Comparison of ENCODE assay signal across 2 cellular contexts in genomic region chr10:35037104-35037503, GRCh38.
TF ChIP-seq lines count a peak whose summit lies in the region.

No MANE protein-coding gene starts in this region.

TF ChIP-seq in H1, 55 proteins besides CTCF, POLR2A, EP300 and RAD21:
- TF ChIP-seq SAP30 (IDR thresholded peaks at IDR 0.05; ENCODE audit: insufficient read depth, insufficient replicate concordance, low read length): no peak
- TF ChIP-seq HDAC6 (IDR thresholded peaks at IDR 0.05; ENCODE audit: low read depth, low read length): no peak
- TF ChIP-seq KDM1A (IDR thresholded peaks at IDR 0.05; ENCODE audit: borderline replicate concordance, low read length): no peak

TF ChIP-seq in SK-N-SH, 30 proteins besides CTCF, POLR2A, EP300 and RAD21:
- no peak for TF ChIP-seq YY1 (IDR thresholded peaks at IDR 0.05; ENCODE audit: low read depth)
- TF ChIP-seq FOXM1 (IDR thresholded peaks at IDR 0.05; ENCODE audit: low read depth): no peak
- TF ChIP-seq RCOR1 (IDR thresholded peaks at IDR 0.05; ENCODE audit: low read length): no peak
- TF ChIP-seq CHD2 (IDR thresholded peaks at IDR 0.05; ENCODE audit: low read length, partially characterized antibody): no peak
- TF ChIP-seq ELF1 (IDR thresholded peaks at IDR 0.05): no peak
- TF ChIP-seq RXRA (IDR thresholded peaks at IDR 0.05; ENCODE audit: borderline replicate concordance, low read depth): no peak
- no peak for TF ChIP-seq FOSL2 (IDR thresholded peaks at IDR 0.05; ENCODE audit: borderline replicate concordance, low read depth)
- TF ChIP-seq IRF3 (IDR thresholded peaks at IDR 0.05; ENCODE audit: low read depth, low read length): no peak
- TF ChIP-seq FOXJ3 (CRISPR knock-in tag; IDR thresholded peaks at IDR 0.05): no peak
- no peak for TF ChIP-seq PBX3 (IDR thresholded peaks at IDR 0.05)
- TF ChIP-seq EZH2phosphoT487 (IDR thresholded peaks at IDR 0.05; ENCODE audit: borderline replicate concordance, low read depth): no peak
- TF ChIP-seq MXI1 (IDR thresholded peaks at IDR 0.05; ENCODE audit: low read depth, low read length): no peak
- no peak for TF ChIP-seq NFIC (IDR thresholded peaks at IDR 0.05; ENCODE audit: borderline replicate concordance)
- no peak for TF ChIP-seq REST (IDR thresholded peaks at IDR 0.05; ENCODE audit: low read depth, low read length)
- no peak for TF ChIP-seq TAF1 (IDR thresholded peaks at IDR 0.05; ENCODE audit: borderline replicate concordance, low read depth, low read length)
- TF ChIP-seq RFX5 (IDR thresholded peaks at IDR 0.05; ENCODE audit: low read length): no peak
- TF ChIP-seq TEAD4 (IDR thresholded peaks at IDR 0.05; ENCODE audit: borderline replicate concordance, insufficient read depth): no peak
- TF ChIP-seq NRF1 (IDR thresholded peaks at IDR 0.05; ENCODE audit: low read depth, low read length): no peak
- no peak for TF ChIP-seq ZBTB33 (IDR thresholded peaks at IDR 0.05; ENCODE audit: borderline replicate concordance, low read depth)
